In genomic region chr12:112878488-112878887, GRCh38 we compare ENCODE assay signal across 2 cellular contexts.
A peak's percentile ranks its signal among the peaks of the same experiment; 100 is the strongest.
TF ChIP-seq lines count a peak whose summit lies in the region.

No MANE protein-coding gene starts in this region.

TF ChIP-seq in A549, 52 proteins besides CTCF, POLR2A, EP300 and RAD21:
- TF ChIP-seq GATA3 (IDR thresholded peaks at IDR 0.05; ENCODE audit: borderline replicate concordance) (no peak), ZFP36 (IDR thresholded peaks at IDR 0.05; ENCODE audit: borderline replicate concordance, partially characterized antibody) (peak; percentile 26), FOSB (CRISPR knock-in tag; IDR thresholded peaks at IDR 0.05) (no peak), TP53 (CRISPR knock-in tag; IDR thresholded peaks at IDR 0.05) (no peak), ZSCAN20 (CRISPR knock-in tag; IDR thresholded peaks at IDR 0.05) (no peak)
TF ChIP-seq in A549: peak in this region for 1.

TF ChIP-seq in H1, 55 proteins besides CTCF, POLR2A, EP300 and RAD21:
- TF ChIP-seq JUND (IDR thresholded peaks at IDR 0.05; ENCODE audit: low read length) (no peak), YY1 (IDR thresholded peaks at IDR 0.05; ENCODE audit: low read depth, low read length) (no peak), E2F6 (IDR thresholded peaks at IDR 0.05) (no peak), BCL11A (IDR thresholded peaks at IDR 0.05; ENCODE audit: low read depth in 2 of 2, low read length in 2 of 2) (no peak), CTBP2 (IDR thresholded peaks at IDR 0.05; ENCODE audit: borderline replicate concordance, insufficient read depth, insufficient read length, low read length) (no peak), NANOG (IDR thresholded peaks at IDR 0.05; ENCODE audit: insufficient read depth, low read depth, low read length, poor library complexity, severe bottlenecking) (no peak), CHD1 (IDR thresholded peaks at IDR 0.05; ENCODE audit: low read depth, low read length) (no peak), CHD7 (IDR thresholded peaks at IDR 0.05; ENCODE audit: insufficient replicate concordance, low read length) (no peak), KDM1A (IDR thresholded peaks at IDR 0.05; ENCODE audit: borderline replicate concordance, low read length) (peak; percentile 38; the same call in 1 of the 2 replicates)
